Comparison of ENCODE assay signal across 22 cellular contexts in the genomic region with DNA sequence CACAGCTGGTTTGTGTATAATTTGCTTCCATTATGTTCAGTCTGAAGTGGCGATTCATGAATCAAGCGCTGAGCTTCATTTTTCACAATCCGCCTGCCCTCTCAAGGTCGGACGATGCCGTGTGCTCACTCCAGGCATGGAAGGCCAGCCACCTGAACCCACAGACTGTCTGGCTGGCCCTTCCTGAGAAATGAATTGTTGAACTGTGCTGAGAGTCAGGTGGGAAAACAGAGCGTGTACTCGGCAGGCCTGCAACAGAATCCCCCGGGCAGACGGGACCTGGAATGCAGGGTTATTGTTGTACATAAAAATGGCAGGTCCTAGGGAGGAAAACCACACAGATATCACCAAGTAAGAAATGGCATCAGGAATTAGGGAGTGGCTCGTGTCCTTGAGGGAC.
"Had no signal": no experiment of that assay in that cellular context is flagged by ENCODE, and none has a peak within 500 bp of the region (broad histone marks: within the 10 kb centered on the region; RNA-seq: fewer than 3 reads in every experiment).

No MANE protein-coding gene starts in this region.

- H3K9me3 ChIP-seq: transverse colon had no signal

- H3K27ac ChIP-seq: transverse colon had no signal

- ATAC-seq: activated CD4-positive, alpha-beta T cell treated with anti-CD3 and anti-CD28 coated beads for 36 hours; effector memory CD8-positive, alpha-beta T cell; esophagus mucosa; sciatic nerve; stimulated activated naive B cell treated with anti-CD40 and anti-IgM and Interleukin-4, amounts not matched to agents 10 μg/mL and 1 μg/mL and 100 μg/mL, for 72 hours; WTC11 had no signal

- H3K4me2 ChIP-seq: smooth muscle cell had no signal

- H3K27me3 ChIP-seq: transverse colon had no signal

- H3K36me3 ChIP-seq: transverse colon had no signal

- H3K4me1 ChIP-seq: transverse colon had no signal

- H3K4me3 ChIP-seq: smooth muscle cell, transverse colon had no signal

- DNase-seq: activated CD4-positive, alpha-beta T cell treated with anti-CD3 and anti-CD28 coated beads for 36 hours; activated CD4-positive, alpha-beta T cell treated with anti-CD3 and anti-CD28 coated beads, Interleukin-2, amount 50 U/mL, for 4 hours; activated naive CD4-positive, alpha-beta T cell treated with Interleukin-2 at 50 U/mL for 16 hours; activated naive CD8-positive, alpha-beta T cell treated with anti-CD3 and anti-CD28 coated beads for 36 hours; activated T-cell treated with anti-CD3 and anti-CD28 coated beads, Interleukin-2, amount 50 U/mL, for 48 hours; central memory CD4-positive, alpha-beta T cell; effector memory CD8-positive, alpha-beta T cell; glutamatergic neuron; hippocampal formation; occipital lobe; posterior cingulate gyrus; stimulated activated CD4-positive, alpha-beta T cell treated with anti-CD3 and anti-CD28 coated beads, Interleukin-15, amount 100 ng/mL, for 24 hours; stimulated activated CD4-positive, alpha-beta T cell treated with anti-CD3 and anti-CD28 coated beads, Interleukin-2, amount 100 ng/mL, for 48 hours; stimulated activated CD8-positive, alpha-beta memory T cell treated with anti-CD3 and anti-CD28 coated beads, Interleukin-4, amount 100 ng/mL, for 48 hours; stimulated activated naive B cell treated with anti-CD40 and anti-IgM and Interleukin-4, amounts not matched to agents 10 μg/mL and 1 μg/mL and 100 μg/mL, for 72 hours; T-helper 1 cell; T-helper 9 cell; transverse colon had no signal
